Comparison of ENCODE assay signal across 9 cellular contexts in the genomic region with DNA sequence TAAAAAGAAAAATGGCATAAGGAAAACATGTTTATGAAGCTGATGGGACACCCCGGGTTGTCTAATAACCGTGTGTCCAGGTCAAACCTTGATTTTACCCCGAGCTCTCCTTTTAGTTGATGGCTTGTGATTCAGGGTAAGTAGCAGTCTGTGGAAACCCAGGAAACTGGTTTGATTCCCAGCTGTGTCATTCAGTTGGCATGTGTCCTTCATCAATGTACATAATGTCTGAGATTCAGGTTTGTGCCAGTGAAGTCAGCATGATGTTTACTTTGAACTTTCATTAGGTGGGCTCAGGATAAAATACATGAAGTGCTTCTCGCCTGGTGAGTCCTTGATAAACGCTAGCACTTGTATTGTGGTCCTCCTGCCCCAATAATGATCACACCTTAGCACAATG. TPM values are rescaled to one million over a fixed set of nuclear protein-coding genes. Genes with fewer than 3 reads are reported as not detected.
DNase-seq lines count a peak whose midpoint lies in the region; ATAC-seq and TF ChIP-seq lines count a peak whose summit lies in the region.
"Had no signal": no experiment of that assay in that cellular context is flagged by ENCODE, and none has a peak within 500 bp of the region (broad histone marks: within the 10 kb centered on the region; RNA-seq: fewer than 3 reads in every experiment).

No MANE protein-coding gene starts in this region.

- POLR2A ChIA-PET in RWPE1 (lab: Yijun Ruan, JAX; ENCODE audit: low non-redundant PET) = interaction anchor here (0.7 to 1.6 kb wide), 2 partner anchors 62 to 83 kb away, joined by 3 to 7 read pairs; no protein-coding TSS in a partner anchor
- POLR2A ChIA-PET in Caco-2 (lab: Charles Lee) = no interaction called here

- H3K27me3 ChIP-seq in stomach (no peaks in the 10 kb centered on the region), Caco-2 (replicated peaks; ENCODE audit: control insufficient read depth, insufficient read depth, low read length) (no peaks in the 10 kb centered on the region)

- H3K4me1 ChIP-seq in stomach = peaks cover 10 to 43% (median 28%) of the 10 kb centered on the region in 4 donors
- no peaks in the 10 kb centered on the region for H3K4me1 ChIP-seq in Caco-2

- peaks cover 3% of the 10 kb centered on the region for H3K9me3 Mint-ChIP-seq in T-helper 2 cell treated with Interferon-gamma antibody and Interleukin-4, amounts not matched to agents 5 μg/mL and 100 μg/mL, for 36 hours
- H3K9me3 Mint-ChIP-seq in Caco-2 (ENCODE audit: unreplicated experiment) = no peaks in the 10 kb centered on the region

- H3K27me3 Mint-ChIP-seq in T-helper 2 cell treated with Interferon-gamma antibody and Interleukin-4, amounts not matched to agents 5 μg/mL and 100 μg/mL, for 36 hours (ENCODE audit: low read depth) = no peaks in the 10 kb centered on the region
- no peaks in the 10 kb centered on the region for H3K27me3 Mint-ChIP-seq in Caco-2 (ENCODE audit: insufficient read depth, unreplicated experiment)

- H3K4me3 Mint-ChIP-seq in T-helper 2 cell treated with Interferon-gamma antibody and Interleukin-4, amounts not matched to agents 5 μg/mL and 100 μg/mL, for 36 hours = peak overlapping the region; percentile 41
- no peak overlapping the region for H3K4me3 Mint-ChIP-seq in Caco-2 (ENCODE audit: unreplicated experiment)

- no TSS peak for BruUV-seq in Caco-2 (replicated peaks; lab: Mats Ljungman, UMichigan)

- ATAC-seq in HG03565 (IDR thresholded peaks at IDR 0.05; ENCODE audit: unreplicated experiment) (no peak), HG03045 (IDR thresholded peaks at IDR 0.05; ENCODE audit: unreplicated experiment) (no peak)

- no peaks in the 10 kb centered on the region for H3K36me3 ChIP-seq in stomach
- no peaks in the 10 kb centered on the region for H3K36me3 ChIP-seq in Caco-2 (ENCODE audit: control insufficient read depth, insufficient read depth, low read length)
- H3K36me3 ChIP-seq: WERI-Rb-1 had no signal

- peaks cover 13% of the 10 kb centered on the region for H3K36me3 Mint-ChIP-seq in T-helper 2 cell treated with Interferon-gamma antibody and Interleukin-4, amounts not matched to agents 5 μg/mL and 100 μg/mL, for 36 hours (ENCODE audit: low read depth)
- peaks cover 12% of the 10 kb centered on the region for H3K36me3 Mint-ChIP-seq in Caco-2 (ENCODE audit: insufficient read depth, unreplicated experiment)

- TF ChIP-seq CTCF in RWPE1 (conservative IDR thresholded peaks at IDR 0.05; ENCODE audit: low read depth) (no peak), stomach (IDR thresholded peaks at IDR 0.05) (no peak), Caco-2 (IDR thresholded peaks at IDR 0.05; ENCODE audit: insufficient read depth in 1 of 2, low read depth in 1 of 2, low read length in 1 of 2, severe bottlenecking in 1 of 2, unreplicated experiment in 1 of 2) (no peak)

- WGBS in stomach, 5 donors = 71 to 87% (median 81%) methylated on average over 5 of the region's 5 CpGs

- H3K4me3 ChIP-seq in stomach (no peak overlapping the region), Caco-2 (ENCODE audit: low read depth, low read length) (no peak overlapping the region)

- no peak for TF ChIP-seq EP300 in stomach (IDR thresholded peaks at IDR 0.05)

- TF ChIP-seq POLR2A in stomach (IDR thresholded peaks at IDR 0.05) = no peak

- no peak overlapping the region for H3K27ac Mint-ChIP-seq in T-helper 2 cell treated with Interferon-gamma antibody and Interleukin-4, amounts not matched to agents 5 μg/mL and 100 μg/mL, for 36 hours
- H3K27ac Mint-ChIP-seq in Caco-2 (ENCODE audit: unreplicated experiment) = no peak overlapping the region

- H3K9me3 ChIP-seq in stomach (no peaks in the 10 kb centered on the region), Caco-2 (no peaks in the 10 kb centered on the region)

- intact Hi-C loops in stomach (cut with DNase I; ENCODE audit: low total_unique reads) (no loop called here), Caco-2 (cut with micrococcal nuclease; ENCODE audit: unreplicated experiment) (loop anchor here (1.0 to 2.0 kb wide), 5 partner anchors 62 to 274 kb away; a partner anchor contains a TSS)

- DNase-seq in T-helper 2 cell treated with Interferon-gamma antibody and Interleukin-4, amounts not matched to agents 5 μg/mL and 100 μg/mL, for 36 hours (ENCODE audit: low spot score) = no peak
- no peak for DNase-seq in T-helper 2 cell
- peak; percentile 46 for DNase-seq in RWPE1 (ENCODE audit: low spot score)
- DNase-seq in iris pigment epithelial cell (ENCODE audit: low read depth) = peak; percentile 38
- DNase-seq in stomach = no peak
- no peak for DNase-seq in Caco-2

- H3K4me1 Mint-ChIP-seq in T-helper 2 cell treated with Interferon-gamma antibody and Interleukin-4, amounts not matched to agents 5 μg/mL and 100 μg/mL, for 36 hours (ENCODE audit: low read depth) = peaks cover 31% of the 10 kb centered on the region
- peaks cover 7% of the 10 kb centered on the region for H3K4me1 Mint-ChIP-seq in Caco-2 (ENCODE audit: low read depth, unreplicated experiment)

- peak overlapping the region; percentile 54 for H3K27ac ChIP-seq in RWPE1
- H3K27ac ChIP-seq in stomach = peak overlapping the region in 3 of 5 donors; percentile 63 to 80 (median 70)
- H3K27ac ChIP-seq: WERI-Rb-1 had no signal

- CTCF ChIA-PET in RWPE1 (lab: Yijun Ruan, JAX) (interaction anchor here (0.6 to 2.7 kb wide), 15 partner anchors 8 to 275 kb away, joined by 3 to 18 read pairs (median 4); a partner anchor contains a TSS), Caco-2 (lab: Charles Lee) (interaction anchor here (0.6 to 3.4 kb wide), 15 partner anchors 11 to 565 kb away, joined by 3 to 26 read pairs (median 5); no protein-coding TSS in a partner anchor)

RNA-seq across cellular contexts. Expression of a gene that starts 4.3 kb away (rescaled TPM):
- 100 to 1,000 TPM in 4 of 5 donors, 10 to 100 TPM in 1; 38.5 to 356 (median 114) TPM for total RNA-seq in stomach
- 100 to 1,000 TPM in 1 of 3 donors, 10 to 100 TPM in 2; 79.8 to 113 (median 88.7) TPM for polyA plus RNA-seq in stomach
- 178 TPM in 2 replicates for total RNA-seq in Caco-2 (2022)

RNA-seq across cellular contexts. Expression of a gene that starts 33.5 kb away (rescaled TPM):
- total RNA-seq in stomach = 10 to 100 TPM; 19.1 to 80.5 (median 26.8) TPM
- 10 to 100 TPM; 16.4 to 37.4 (median 22.5) TPM for polyA plus RNA-seq in stomach
- 47.7 and 47.9 TPM in 2 replicates for total RNA-seq in Caco-2 (2022)

Comparison
In these comparisons a context has a peak if more than half of its experiments do, and no peak if none do; other contexts are left out.
1. DNase-seq: peak in RWPE1 (single experiment) and iris pigment epithelial cell (single experiment); none in T-helper 2 cell treated with Interferon-gamma antibody and Interleukin-4, amounts not matched to agents 5 μg/mL and 100 μg/mL, for 36 hours (single experiment), T-helper 2 cell (0 of 5), stomach (single experiment) and Caco-2 (0 of 2).